8 cellular contexts compared by ENCODE assay signal in genomic region chr1:43529206-43529731, GRCh38. TPM values are rescaled to one million over a fixed set of nuclear protein-coding genes. Genes with fewer than 3 reads are reported as not detected.
DNase-seq lines count a peak whose midpoint lies in the region; ATAC-seq and TF ChIP-seq lines count a peak whose summit lies in the region.

No MANE protein-coding gene starts in this region.

- ATAC-seq in stimulated activated naive CD8-positive, alpha-beta T cell treated with anti-CD3 and anti-CD28 coated beads, Interleukin-15, Interleukin-2, amounts not matched to agents 100 U/mL and 50 U/mL, for 24 hours: peak; percentile 66
- no peak for ATAC-seq in HG03135 (IDR thresholded peaks at IDR 0.05; ENCODE audit: unreplicated experiment)

- peaks cover 17% of the 10 kb centered on the region for H3K27me3 Mint-ChIP-seq in nephron (ENCODE audit: low read depth)

- peak; percentile 86 for DNase-seq in DMS79 (lab: John Stamatoyannopoulos, UW)
- DNase-seq in LNCaP clone FGC (ENCODE audit: low read depth): peak; percentile 76
- DNase-seq in RPMI7951 (ENCODE audit: low read depth): peak; percentile 81
- DNase-seq in activated T-cell treated with anti-CD3 and anti-CD28 coated beads, Interleukin-2, amount 50 U/mL, for 48 hours: peak; percentile 89 to 93
- peak; percentile 93 for DNase-seq in fibroblast of peridontal ligament (ENCODE audit: extremely low read depth)
- DNase-seq in stimulated activated naive CD8-positive, alpha-beta T cell treated with anti-CD3 and anti-CD28 coated beads, Interleukin-15, Interleukin-2, amounts not matched to agents 100 U/mL and 50 U/mL, for 24 hours: peak; percentile 85

- no peak overlapping the region for H3K4me3 ChIP-seq in LNCaP clone FGC (ENCODE audit: low read depth, low read length)

- H3K9me3 Mint-ChIP-seq in nephron: no peaks in the 10 kb centered on the region

- peak overlapping the region in 2 of 3 experiments; percentile 57 to 77 for H3K27ac Mint-ChIP-seq in nephron

- peak; percentile 97 for TF ChIP-seq CTCF in LNCaP clone FGC (IDR thresholded peaks at IDR 0.05; ENCODE audit: control insufficient read depth, extremely low read depth, insufficient read depth)
- peak; percentile 91 to 95 (median 94) for TF ChIP-seq CTCF in nephron (IDR thresholded peaks at IDR 0.05; ENCODE audit: unreplicated experiment in 3 of 3)

- H3K4me1 Mint-ChIP-seq in nephron: peaks cover 31% of the 10 kb centered on the region

- peak overlapping the region; percentile 90 to 96 (median 91) for H3K4me3 Mint-ChIP-seq in nephron

- H3K36me3 Mint-ChIP-seq in nephron (ENCODE audit: low read depth): no peaks in the 10 kb centered on the region

RNA-seq across cellular contexts. Expression of gene PTPRF, which starts 1.4 kb away (rescaled TPM):
- 34.5 and 39.7 TPM in 2 replicates for total RNA-seq in RPMI7951 (2014; rRNA removed; shearing (Covaris generic))
